In genomic region chr2:42756150-42756549, GRCh38 we compare ENCODE assay signal across 1 cellular context.
TF ChIP-seq lines count a peak whose summit lies in the region.

No MANE protein-coding gene starts in this region.

TF ChIP-seq in HEK293, 187 proteins besides CTCF, POLR2A, EP300 and RAD21 (continued from another document):
- TF ChIP-seq ZBTB44 (tag by site-specific recombination; IDR thresholded peaks at IDR 0.05), result no peak
